10 cellular contexts compared by ENCODE assay signal in genomic region chr19:53057904-53058579, GRCh38. TPM values are rescaled to one million over a fixed set of nuclear protein-coding genes. Genes with fewer than 3 reads are reported as not detected.
DNase-seq lines count a peak whose midpoint lies in the region; ATAC-seq, FAIRE-seq and TF ChIP-seq lines count a peak whose summit lies in the region.
"Had no signal": no experiment of that assay in that cellular context is flagged by ENCODE, and none has a peak within 500 bp of the region (broad histone marks: within the 10 kb centered on the region; RNA-seq: fewer than 3 reads in every experiment).

No MANE protein-coding gene starts in this region.

- peak overlapping the region; percentile 36 for H3K4me2 ChIP-seq in osteoblast (ENCODE audit: insufficient read depth, low read length)

- H3K79me2 ChIP-seq in osteoblast (ENCODE audit: insufficient read depth, low read length): no peaks in the 10 kb centered on the region

- peak; percentile 50 for DNase-seq in DMS79 (lab: John Stamatoyannopoulos, UW)
- DNase-seq in NCI-H526 treated with DMSO at 0.1 percent for 48 hours (lab: John Stamatoyannopoulos, UW): peak; percentile 41
- peak; percentile 13 for DNase-seq in fibroblast of villous mesenchyme (ENCODE audit: low read depth)
- peak; percentile 66 for DNase-seq in osteoblast (ENCODE audit: insufficient read length, low spot score, missing footprints)
- DNase-seq in urothelium cell line (ENCODE audit: low spot score): no peak
- DNase-seq in epidermal melanocyte (ENCODE audit: insufficient read length, low spot score): no peak
- DNase-seq: activated CD8-positive, alpha-beta memory T cell treated with anti-CD3 and anti-CD28 coated beads for 24 hours; NCI-H187 treated with DMSO at 0.1 percent for 48 hours had no signal

- H3K27ac ChIP-seq in osteoblast (ENCODE audit: low read depth, low read length): no peak overlapping the region

- peak overlapping the region; percentile 55 for H3K4me3 ChIP-seq in fibroblast of villous mesenchyme (ENCODE audit: low read depth, low read length)
- peak overlapping the region; percentile 51 for H3K4me3 ChIP-seq in osteoblast (ENCODE audit: insufficient read depth, low read length)

- FAIRE-seq in urothelium cell line (lab: Jason Lieb, UNC): no peak

- H3K4me1 ChIP-seq in osteoblast (ENCODE audit: insufficient read depth, low read length): no peaks in the 10 kb centered on the region

- H3K27me3 ChIP-seq in osteoblast (ENCODE audit: insufficient read depth, low read length): no peaks in the 10 kb centered on the region

- H4K20me1 ChIP-seq in osteoblast (ENCODE audit: insufficient read depth, low read length): no peaks in the 10 kb centered on the region

- H3K36me3 ChIP-seq in osteoblast (ENCODE audit: insufficient read depth, low read length): no peaks in the 10 kb centered on the region

- ATAC-seq in HG02852 (IDR thresholded peaks at IDR 0.05; ENCODE audit: unreplicated experiment): no peak
- ATAC-seq in HG03108 (IDR thresholded peaks at IDR 0.05; ENCODE audit: unreplicated experiment): no peak

- peak overlapping the region; percentile 59 for H2AFZ ChIP-seq in osteoblast (ENCODE audit: low read length)

- no peak for TF ChIP-seq CTCF in fibroblast of villous mesenchyme (IDR thresholded peaks at IDR 0.05; ENCODE audit: insufficient read depth, low read depth, low read length)
- TF ChIP-seq CTCF in osteoblast (IDR thresholded peaks at IDR 0.05; ENCODE audit: extremely low read depth, low read depth, low read length): no peak

- H3K9me3 ChIP-seq in osteoblast (ENCODE audit: low read depth, low read length): peaks cover under 1% of the 10 kb centered on the region

RNA-seq across cellular contexts. Expression of gene ERVV-2, which starts 13.5 kb away (rescaled TPM):
- not detected in 2 replicates for total RNA-seq in fibroblast of villous mesenchyme
- not detected in 2 replicates for total RNA-seq in osteoblast

RNA-seq across cellular contexts. Expression of gene ERVV-1, which starts 44.3 kb away (rescaled TPM):
- not detected in 2 replicates for total RNA-seq in fibroblast of villous mesenchyme
- not detected in 2 replicates for total RNA-seq in osteoblast

RNA-seq across cellular contexts. Expression of gene ZNF160, which starts 45.2 kb away (rescaled TPM):
- total RNA-seq in fibroblast of villous mesenchyme (25.4 and 31.1 TPM in 2 replicates), osteoblast (47.7 and 51.8 TPM in 2 replicates)

Comparison
In these comparisons a context has a peak if more than half of its experiments do, and no peak if none do; other contexts are left out.
1. DNase-seq: peak in DMS79 (single experiment), NCI-H526 treated with DMSO at 0.1 percent for 48 hours (single experiment), fibroblast of villous mesenchyme (single experiment) and osteoblast (single experiment); none in urothelium cell line (single experiment) and epidermal melanocyte (single experiment).